Comparison of ENCODE assay signal across 17 cellular contexts in genomic region chr22:42417645-42418303, GRCh38. TPM values are rescaled to one million over a fixed set of nuclear protein-coding genes. Genes with fewer than 3 reads are reported as not detected.
DNase-seq lines count a peak whose midpoint lies in the region; ATAC-seq, FAIRE-seq and TF ChIP-seq lines count a peak whose summit lies in the region.
"Had no signal": no experiment of that assay in that cellular context is flagged by ENCODE, and none has a peak within 500 bp of the region (broad histone marks: within the 10 kb centered on the region; RNA-seq: fewer than 3 reads in every experiment).

No MANE protein-coding gene starts in this region.

- no peaks in the 10 kb centered on the region for H3K36me3 Mint-ChIP-seq in stimulated activated effector memory CD8-positive, alpha-beta T cell treated with anti-CD3 and anti-CD28 coated beads, Interleukin-12 subunit alpha, Interleukin-12 subunit beta, amount 100 ng/mL, for 72 hours

- no peak for FAIRE-seq in kidney (lab: Jason Lieb, UNC)

- H3K4me3 ChIP-seq in NT2/D1 (ENCODE audit: insufficient read length, low read depth) (no peak overlapping the region), kidney (ENCODE audit: low read length in 2 of 2) (no peak overlapping the region)
- H3K4me3 ChIP-seq: PC-9 had no signal

- H3K9me3 Mint-ChIP-seq in stimulated activated effector memory CD8-positive, alpha-beta T cell treated with anti-CD3 and anti-CD28 coated beads, Interleukin-12 subunit alpha, Interleukin-12 subunit beta, amount 100 ng/mL, for 72 hours, result no peaks in the 10 kb centered on the region

- DNase-seq in CD1c-positive myeloid dendritic cell (ENCODE audit: extremely low spot score) (peak; percentile 42), NT2/D1 (ENCODE audit: low read depth, low spot score) (no peak), kidney (peak; percentile 60)
- DNase-seq in stimulated activated effector memory CD8-positive, alpha-beta T cell treated with anti-CD3 and anti-CD28 coated beads, Interleukin-12 subunit alpha, Interleukin-12 subunit beta, amount 100 ng/mL, for 72 hours (ENCODE audit: low spot score in 2 of 2), result no peak
- DNase-seq in activated effector memory CD4-positive, alpha-beta T cell treated with anti-CD3 and anti-CD28 coated beads, Interleukin-2, amount 50 U/mL, for 16 hours, result no peak
- DNase-seq: C1 segment of cervical spinal cord, DMS79 treated with DMSO at 0.1 percent for 48 hours, H7, NCI-H1417 treated with DMSO at 0.1 percent for 48 hours, NCI-H1930, NCI-H226, NCI-H526, PC-9 had no signal

- H3K36me3 ChIP-seq in NT2/D1 (ENCODE audit: insufficient read depth, insufficient read length, low read length) (no peaks in the 10 kb centered on the region), kidney (ENCODE audit: control insufficient read depth in 1 of 2, insufficient read depth in 2 of 2, low read length in 2 of 2) (no peaks in the 10 kb centered on the region)

- peaks cover 16% of the 10 kb centered on the region for H3K4me1 ChIP-seq in NT2/D1 (ENCODE audit: insufficient read depth, insufficient read length)
- H3K4me1 ChIP-seq in kidney (ENCODE audit: control insufficient read depth in 1 of 2, insufficient read depth in 1 of 2, low read depth in 1 of 2, low read length in 2 of 2), result peaks cover 0 to 3% of the 10 kb centered on the region in 2 donors

- H3K27ac Mint-ChIP-seq in stimulated activated effector memory CD8-positive, alpha-beta T cell treated with anti-CD3 and anti-CD28 coated beads, Interleukin-12 subunit alpha, Interleukin-12 subunit beta, amount 100 ng/mL, for 72 hours, result peak overlapping the region; percentile 43

- no peak overlapping the region for H3K27ac ChIP-seq in kidney (ENCODE audit: low read depth in 2 of 2, low read length in 2 of 2)
- H3K27ac ChIP-seq: KMS-11, PC-9 had no signal

- intact Hi-C loops in kidney (cut with DNase I), result no loop called here

- no peak overlapping the region for H3K4me3 Mint-ChIP-seq in stimulated activated effector memory CD8-positive, alpha-beta T cell treated with anti-CD3 and anti-CD28 coated beads, Interleukin-12 subunit alpha, Interleukin-12 subunit beta, amount 100 ng/mL, for 72 hours

- peak; percentile 8 for ATAC-seq in stimulated activated effector memory CD8-positive, alpha-beta T cell treated with anti-CD3 and anti-CD28 coated beads, Interleukin-12 subunit alpha, Interleukin-12 subunit beta, amount 100 ng/mL, for 72 hours
- no peak for ATAC-seq in HG03045 (IDR thresholded peaks at IDR 0.05; ENCODE audit: unreplicated experiment)
- ATAC-seq in GM18867 (IDR thresholded peaks at IDR 0.05; ENCODE audit: unreplicated experiment), result no peak

- no peaks in the 10 kb centered on the region for H3K4me1 Mint-ChIP-seq in stimulated activated effector memory CD8-positive, alpha-beta T cell treated with anti-CD3 and anti-CD28 coated beads, Interleukin-12 subunit alpha, Interleukin-12 subunit beta, amount 100 ng/mL, for 72 hours

- H3K9ac ChIP-seq in NT2/D1 (ENCODE audit: insufficient read length, low read depth), result peak overlapping the region; percentile 21
- no peak overlapping the region for H3K9ac ChIP-seq in kidney (ENCODE audit: low read length in 2 of 2)
- H3K9ac ChIP-seq: KMS-11 had no signal

- H3K9me3 ChIP-seq in NT2/D1 (ENCODE audit: insufficient read depth, low read length), result no peaks in the 10 kb centered on the region
- H3K9me3 ChIP-seq in kidney (ENCODE audit: control insufficient read depth in 1 of 2, low read length in 2 of 2), result no peaks in the 10 kb centered on the region

- peaks cover 4% of the 10 kb centered on the region for H3K27me3 ChIP-seq in NT2/D1 (ENCODE audit: insufficient read depth, insufficient read length)

- no peak for TF ChIP-seq CTCF in kidney (IDR thresholded peaks at IDR 0.05; ENCODE audit: borderline replicate concordance, extremely low read depth, insufficient read depth)

RNA-seq across cellular contexts. Expression of gene NFAM1, which starts 14.4 kb away (rescaled TPM):
- 7.9 TPM for total RNA-seq in kidney
- polyA plus RNA-seq in kidney (ENCODE audit: insufficient read depth, low read depth, low replicate concordance), result 0.60 TPM
- total RNA-seq: PC-9, SK-MEL-5 had no signal

Comparison
In these comparisons a context has a peak if more than half of its experiments do, and no peak if none do; other contexts are left out.
1. DNase-seq: peak in CD1c-positive myeloid dendritic cell (single experiment) and kidney (single experiment); none in NT2/D1 (single experiment), stimulated activated effector memory CD8-positive, alpha-beta T cell treated with anti-CD3 and anti-CD28 coated beads, Interleukin-12 subunit alpha, Interleukin-12 subunit beta, amount 100 ng/mL, for 72 hours (0 of 2) and activated effector memory CD4-positive, alpha-beta T cell treated with anti-CD3 and anti-CD28 coated beads, Interleukin-2, amount 50 U/mL, for 16 hours (single experiment).